20 cellular contexts compared by ENCODE assay signal in the genomic region with DNA sequence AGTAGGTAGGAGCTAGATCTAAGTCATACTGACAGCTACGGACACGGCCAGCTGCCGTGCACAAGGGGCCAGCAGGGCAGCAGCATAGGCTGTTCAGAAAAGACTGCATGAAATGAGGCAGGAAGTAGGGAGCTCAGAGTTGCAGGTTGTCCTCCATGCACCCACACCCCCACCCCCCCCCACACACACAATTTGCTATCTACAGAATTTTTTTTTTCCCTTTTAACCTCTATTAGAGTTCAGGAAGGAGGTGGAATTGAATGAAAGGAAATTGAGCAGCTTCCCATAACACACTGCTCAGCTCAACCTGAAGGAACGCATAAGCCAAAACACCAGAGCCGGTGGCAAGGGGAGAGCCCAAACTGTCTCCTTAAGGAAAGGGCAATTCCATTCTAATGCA.
"Had no signal": no experiment of that assay in that cellular context is flagged by ENCODE, and none has a peak within 500 bp of the region (broad histone marks: within the 10 kb centered on the region; RNA-seq: fewer than 3 reads in every experiment).

No MANE protein-coding gene starts in this region.

- H3K9me3 Mint-ChIP-seq: activated naive CD8-positive, alpha-beta T cell treated with anti-CD3 and anti-CD28 coated beads for 36 hours; activated T-helper 1 cell treated with anti-CD3 and anti-CD28 coated beads, Interleukin-12 subunit alpha, Interleukin-12 subunit beta, Interleukin-2, Interleukin-4 antibody, amounts not matched to agents 30 ng/mL and 10 ng/mL and 1 ng/mL, durations not matched to agents 14 hours and 24 hours and 36 hours had no signal

- H3K27me3 ChIP-seq: brain microvascular endothelial cell, gastroesophageal sphincter, hepatocyte, left lung, transverse colon had no signal

- H3K4me3 Mint-ChIP-seq: activated naive CD8-positive, alpha-beta T cell treated with anti-CD3 and anti-CD28 coated beads for 36 hours; activated T-helper 1 cell treated with anti-CD3 and anti-CD28 coated beads, Interleukin-12 subunit alpha, Interleukin-12 subunit beta, Interleukin-2, Interleukin-4 antibody, amounts not matched to agents 30 ng/mL and 10 ng/mL and 1 ng/mL, durations not matched to agents 14 hours and 24 hours and 36 hours; natural killer cell treated with Interleukin-12 subunit alpha and Interleukin-12 subunit beta and Interleukin-15 and Interleukin-18, amount 100 ng/mL, for 72 hours; T-cell had no signal

- H3K9ac ChIP-seq: SK-N-SH had no signal

- H3K9me3 ChIP-seq: gastroesophageal sphincter, left lung, SK-N-SH, transverse colon had no signal

- H3K4me1 ChIP-seq: left lung, transverse colon had no signal

- H3K79me2 ChIP-seq: hepatocyte had no signal

- H3K4me3 ChIP-seq: gastroesophageal sphincter, hepatocyte, left lung, skin epidermis, transverse colon had no signal

- H3K36me3 ChIP-seq: left lung, transverse colon had no signal

- H3K36me3 Mint-ChIP-seq: activated naive CD8-positive, alpha-beta T cell treated with anti-CD3 and anti-CD28 coated beads for 36 hours; natural killer cell treated with Interleukin-12 subunit alpha and Interleukin-12 subunit beta and Interleukin-15 and Interleukin-18, amount 100 ng/mL, for 72 hours; T-cell had no signal

- H2AFZ ChIP-seq: hepatocyte had no signal

- H3K27ac Mint-ChIP-seq: activated naive CD8-positive, alpha-beta T cell treated with anti-CD3 and anti-CD28 coated beads for 36 hours; activated T-helper 1 cell treated with anti-CD3 and anti-CD28 coated beads, Interleukin-12 subunit alpha, Interleukin-12 subunit beta, Interleukin-2, Interleukin-4 antibody, amounts not matched to agents 30 ng/mL and 10 ng/mL and 1 ng/mL, durations not matched to agents 14 hours and 24 hours and 36 hours; natural killer cell treated with Interleukin-12 subunit alpha and Interleukin-12 subunit beta and Interleukin-15 and Interleukin-18, amount 100 ng/mL, for 72 hours; T-cell had no signal

- H3K27ac ChIP-seq: brain microvascular endothelial cell, hepatocyte, left lung, transverse colon had no signal

- H3K4me2 ChIP-seq: hepatocyte, SK-N-SH had no signal

- DNase-seq: activated CD4-positive, CD25-positive, alpha-beta regulatory T cell treated with anti-CD3 and anti-CD28 coated beads, Interleukin-2, amount 50 U/mL, for 72 hours; activated naive CD8-positive, alpha-beta T cell treated with anti-CD3 and anti-CD28 coated beads for 36 hours; anterior cingulate cortex; brain microvascular endothelial cell; erythroblast; islet precursor cell; left lung; mesendoderm; SK-N-SH; stimulated activated CD4-positive, alpha-beta T cell treated with anti-CD3 and anti-CD28 coated beads, Interleukin-4, amount 100 ng/mL, for 4 hours; stimulated activated CD8-positive, alpha-beta memory T cell treated with anti-CD3 and anti-CD28 coated beads, Interleukin-4, amount 100 ng/mL, for 48 hours; stimulated activated naive CD4-positive, alpha-beta T cell treated with Interleukin-2 at 50 U/mL for 16 hours; T-cell; T-helper 9 cell; transverse colon had no signal

- ATAC-seq: gastroesophageal sphincter; left lung; natural killer cell treated with Interleukin-12 subunit alpha and Interleukin-12 subunit beta and Interleukin-15 and Interleukin-18, amount 100 ng/mL, for 72 hours; T-cell had no signal

- H3K4me1 Mint-ChIP-seq: activated naive CD8-positive, alpha-beta T cell treated with anti-CD3 and anti-CD28 coated beads for 36 hours; T-cell had no signal
